Comparison of ENCODE assay signal across 10 cellular contexts in the genomic region with DNA sequence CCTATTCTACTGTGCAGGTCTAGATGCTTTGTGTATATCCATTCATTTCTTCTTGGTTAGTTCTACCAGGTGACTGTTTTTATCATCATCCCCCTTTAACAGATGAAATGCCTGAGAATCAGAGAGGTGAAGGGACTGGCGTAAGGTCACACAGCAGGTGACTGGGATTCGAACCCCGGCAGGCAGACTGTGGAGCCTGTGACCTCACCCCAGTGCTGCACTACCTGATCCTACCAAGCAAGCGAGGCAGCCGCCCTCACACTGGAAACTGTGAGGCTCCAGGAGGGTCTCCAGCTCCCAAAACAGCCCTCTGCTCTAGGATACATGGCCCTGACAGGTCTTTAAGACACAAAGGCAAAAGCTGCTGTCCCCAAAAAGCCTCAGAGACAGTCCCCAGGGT.
"Had no signal": no experiment of that assay in that cellular context is flagged by ENCODE, and none has a peak within 500 bp of the region (broad histone marks: within the 10 kb centered on the region; RNA-seq: fewer than 3 reads in every experiment).

No MANE protein-coding gene starts in this region.

- H3K27ac ChIP-seq: GM23248 had no signal

- H2AFZ ChIP-seq: GM23248, GM23338 had no signal

- H3K9ac ChIP-seq: GM23248 had no signal

- ATAC-seq: GM23338, HCT116 had no signal

- H3K4me2 ChIP-seq: GM23338 had no signal

- H3K36me3 ChIP-seq: HAP-1 had no signal

- H3K9me3 ChIP-seq: HAP-1 had no signal

- H3K4me1 ChIP-seq: HAP-1 had no signal

- DNase-seq: GM23248, GOT3, H7, H9, HCEC 1CT, HFFc6 had no signal

- FAIRE-seq: H54 had no signal

- H3K4me3 ChIP-seq: GM23248, GM23338, HAP-1 had no signal
